ENCODE assay signal across 7 cellular contexts in the genomic region with DNA sequence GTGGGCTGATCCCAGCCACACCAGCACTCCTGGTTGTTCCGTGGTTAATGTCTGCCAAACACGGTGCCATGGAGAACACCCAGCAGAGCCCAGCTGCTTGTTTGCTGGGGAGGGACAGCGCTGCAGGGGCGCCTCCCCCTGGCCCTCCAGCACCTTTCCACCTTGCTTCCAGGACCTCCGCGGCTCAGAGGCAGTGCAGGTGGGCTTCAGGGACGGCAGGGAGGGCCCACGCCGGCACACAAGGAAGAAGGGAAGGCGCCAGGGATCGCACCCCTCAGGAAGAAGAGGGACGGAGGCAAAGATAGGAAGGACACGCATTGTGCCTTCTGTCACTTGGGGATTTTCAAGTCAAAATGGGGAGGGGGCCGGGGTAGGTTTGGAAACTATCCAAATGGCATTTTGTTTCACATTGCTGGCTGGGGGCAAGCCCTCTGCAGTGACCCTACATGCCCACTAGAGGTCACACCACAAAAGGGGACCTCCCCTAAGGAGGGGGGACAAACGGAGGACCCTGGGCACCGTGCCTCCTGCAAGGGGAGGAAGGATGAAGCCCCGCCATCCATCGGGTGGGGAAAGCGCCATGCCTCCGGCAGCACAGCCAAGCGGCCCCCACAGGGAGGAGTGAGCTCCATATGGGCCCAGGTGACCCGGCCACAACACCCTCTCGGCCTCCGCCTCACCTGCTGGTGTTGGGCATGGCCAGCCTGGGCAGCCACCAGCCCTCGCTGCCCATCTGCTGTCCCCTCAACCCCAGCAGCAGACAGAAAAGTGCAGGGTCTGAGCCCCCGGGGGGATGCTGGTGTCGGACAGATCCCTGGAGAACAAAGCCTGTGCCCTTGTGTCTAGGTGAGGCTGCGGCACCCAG. TPM values are rescaled to one million over a fixed set of nuclear protein-coding genes. Genes with fewer than 3 reads are reported as not detected.
DNase-seq lines count a peak whose midpoint lies in the region; ATAC-seq and TF ChIP-seq lines count a peak whose summit lies in the region.

No MANE protein-coding gene starts in this region.

- H3K4me3 ChIP-seq in fibroblast of the aortic adventitia (ENCODE audit: low read depth, low read length), result no peak overlapping the region

- POLR2A ChIA-PET in GM10248 (lab: Yijun Ruan, JAX), result no interaction called here

- no peaks in the 10 kb centered on the region for H3K9me3 Mint-ChIP-seq in osteocyte (ENCODE audit: unreplicated experiment)

- DNase-seq in GM10248 (ENCODE audit: extremely low spot score) (peak; percentile 80), MV-4-11 (lab: John Stamatoyannopoulos, UW) (peak; percentile 12), activated T-cell treated with anti-CD3 and anti-CD28 coated beads for 24 hours (ENCODE audit: low read depth) (peak; percentile 19), fibroblast of the aortic adventitia (ENCODE audit: low read depth) (peak; percentile 34), osteocyte (ENCODE audit: extremely low spot score, unreplicated experiment) (peak; percentile 83)

- H3K36me3 Mint-ChIP-seq in osteocyte (ENCODE audit: unreplicated experiment), result peaks cover 4% of the 10 kb centered on the region

- H3K4me1 Mint-ChIP-seq in osteocyte (ENCODE audit: unreplicated experiment), result peaks cover 4% of the 10 kb centered on the region

- H3K4me3 Mint-ChIP-seq in osteocyte (ENCODE audit: unreplicated experiment), result no peak overlapping the region

- H3K27ac Mint-ChIP-seq in osteocyte (ENCODE audit: unreplicated experiment), result no peak overlapping the region

- no peaks in the 10 kb centered on the region for H3K27me3 Mint-ChIP-seq in osteocyte (ENCODE audit: unreplicated experiment)

- CTCF ChIA-PET in GM10248 (lab: Yijun Ruan, JAX), result interaction anchor here (0.6 to 2.5 kb wide), 10 partner anchors 8 to 456 kb away, joined by 3 to 9 read pairs (median 4); partner anchors contain the start of genes C16orf95 and FBXO31

- TF ChIP-seq CTCF in GM10248 (IDR thresholded peaks at IDR 0.05; ENCODE audit: control extremely low read depth, extremely low read depth, low read depth, missing control alignments), result peak; percentile 74
- TF ChIP-seq CTCF in fibroblast of the aortic adventitia (IDR thresholded peaks at IDR 0.05; ENCODE audit: insufficient read depth, low read length), result peak; percentile 86
- TF ChIP-seq CTCF in osteocyte (IDR thresholded peaks at IDR 0.05), result peak; percentile 78

- no peak for ATAC-seq in GM21576 (IDR thresholded peaks at IDR 0.05; ENCODE audit: unreplicated experiment)
- no peak for ATAC-seq in HG03108 (IDR thresholded peaks at IDR 0.05; ENCODE audit: unreplicated experiment)

RNA-seq across cellular contexts. Expression of gene C16orf95, which starts 7.5 kb away (rescaled TPM):
- total RNA-seq in fibroblast of the aortic adventitia (ENCODE audit: low replicate concordance) (2.0 and 3.4 TPM in 2 replicates), osteocyte (5.0 and 8.3 TPM in 2 replicates)

RNA-seq across cellular contexts. Expression of gene FBXO31, which starts 58.9 kb away (rescaled TPM):
- 23.1 and 30.4 TPM in 2 replicates for total RNA-seq in fibroblast of the aortic adventitia (ENCODE audit: low replicate concordance)
- 34.7 and 40.5 TPM in 2 replicates for total RNA-seq in osteocyte

Comparison
In these comparisons a context has a peak if more than half of its experiments do, and no peak if none do; other contexts are left out.
1. DNase-seq: peak in every context shown above with its lines; median percentile 83 in osteocyte; 80 in GM10248; 34 in fibroblast of the aortic adventitia; 19 in activated T-cell treated with anti-CD3 and anti-CD28 coated beads for 24 hours; 12 in MV-4-11.